Comparison of ENCODE assay signal across 20 cellular contexts in the genomic region with DNA sequence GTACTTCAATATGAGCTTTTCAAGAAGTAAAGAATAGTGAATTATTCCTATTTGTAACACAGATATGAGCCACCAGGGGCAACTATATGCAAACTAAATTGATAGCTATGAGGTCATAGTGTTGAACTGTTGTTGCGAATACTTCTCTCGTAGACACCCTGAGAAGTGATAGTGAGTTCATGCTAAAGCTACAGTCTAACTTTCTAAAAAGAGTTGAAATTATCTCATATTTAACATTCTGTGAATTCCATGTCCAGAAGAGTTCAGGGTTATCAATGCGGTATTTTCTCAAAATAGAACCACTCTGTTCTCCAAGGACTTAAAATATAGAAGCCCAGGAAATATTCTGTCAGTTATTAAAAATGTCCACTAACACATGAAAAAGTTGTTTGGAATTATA.
DNase-seq lines count a peak whose midpoint lies in the region; ATAC-seq and TF ChIP-seq lines count a peak whose summit lies in the region.
"Had no signal": no experiment of that assay in that cellular context is flagged by ENCODE, and none has a peak within 500 bp of the region (broad histone marks: within the 10 kb centered on the region; RNA-seq: fewer than 3 reads in every experiment).

No MANE protein-coding gene starts in this region.

- no peak overlapping the region for H3K9ac ChIP-seq in liver (ENCODE audit: low read depth in 1 of 2, low read length in 2 of 2)
- H3K9ac ChIP-seq: BLaER1, GM23248 had no signal

- H3K27me3 ChIP-seq in liver (ENCODE audit: control insufficient read depth in 4 of 4, insufficient read depth in 4 of 4, low read length in 3 of 4) (peaks cover 0 to 4% (median 0%) of the 10 kb centered on the region in 4 donors), right lobe of liver (no peaks in the 10 kb centered on the region), foreskin keratinocyte (no peaks in the 10 kb centered on the region)
- H3K27me3 ChIP-seq: BLaER1 had no signal

- peaks cover 8% of the 10 kb centered on the region for H3K27me3 Mint-ChIP-seq in chondrocyte (ENCODE audit: low read depth)
- H3K27me3 Mint-ChIP-seq: B cell; CD4-positive, CD25-positive, alpha-beta regulatory T cell had no signal

- H3K4me3 ChIP-seq in liver (ENCODE audit: low read depth in 1 of 3, low read length in 3 of 3) (no peak overlapping the region), right lobe of liver (no peak overlapping the region), fibroblast of pulmonary artery (replicated peaks; ENCODE audit: low read depth, low read length) (no peak overlapping the region)
- H3K4me3 ChIP-seq: BLaER1, GM23248 had no signal

- no peak overlapping the region for H3K27ac ChIP-seq in liver (ENCODE audit: low read depth in 1 of 2, low read length in 2 of 2)
- no peak overlapping the region for H3K27ac ChIP-seq in right lobe of liver
- no peak overlapping the region for H3K27ac ChIP-seq in foreskin keratinocyte
- H3K27ac ChIP-seq: 22Rv1, BLaER1, C4-2B, GM23248 had no signal

- ATAC-seq in right lobe of liver (no peak), foreskin keratinocyte (no peak)
- ATAC-seq: CD8-positive, alpha-beta T cell; HCT116 had no signal

- peak in 1 of 2 donors; percentile 18 for TF ChIP-seq RAD21 in liver (IDR thresholded peaks at IDR 0.05)

- intact Hi-C loops in right lobe of liver (cut with DNase I), result no loop called here

- H3K4me1 ChIP-seq in liver (ENCODE audit: control insufficient read depth in 4 of 4, insufficient read depth in 4 of 4, low read length in 3 of 4) (no peaks in the 10 kb centered on the region), right lobe of liver (no peaks in the 10 kb centered on the region), foreskin keratinocyte (no peaks in the 10 kb centered on the region)
- H3K4me1 ChIP-seq: BLaER1, Caco-2 had no signal

- H3K36me3 ChIP-seq in liver (ENCODE audit: control insufficient read depth in 4 of 4, insufficient read depth in 3 of 4, low read depth in 1 of 4, low read length in 3 of 4) (no peaks in the 10 kb centered on the region), right lobe of liver (no peaks in the 10 kb centered on the region)
- H3K36me3 ChIP-seq: BLaER1 had no signal

- peak overlapping the region; percentile 19 for H3K27ac Mint-ChIP-seq in chondrocyte (ENCODE audit: unreplicated experiment)
- H3K27ac Mint-ChIP-seq: B cell; CD4-positive, CD25-positive, alpha-beta regulatory T cell; CD8-positive, alpha-beta T cell; H9 had no signal

- no peak for DNase-seq in right lobe of liver
- DNase-seq in chondrocyte (ENCODE audit: low spot score), result no peak
- DNase-seq in fibroblast of pulmonary artery (ENCODE audit: low read depth), result peak; percentile 32
- DNase-seq in activated CD4-positive, alpha-beta T cell treated with anti-CD3 and anti-CD28 coated beads, Interleukin-2, amount 50 U/mL, for 4 hours, result no peak
- no peak for DNase-seq in NCI-H526 (lab: John Stamatoyannopoulos, UW)
- no peak for DNase-seq in foreskin keratinocyte
- no peak for DNase-seq in stimulated activated CD4-positive, alpha-beta T cell treated with anti-CD3 and anti-CD28 coated beads, Interleukin-2, amount 100 ng/mL, for 24 hours
- DNase-seq: Caco-2; CD4-positive, CD25-positive, alpha-beta regulatory T cell; CD8-positive, alpha-beta T cell; DMS153; DND-41; GM23248; H9 had no signal

- H3K9me3 ChIP-seq in liver (ENCODE audit: control insufficient read depth in 4 of 4, low read length in 3 of 4), result no peaks in the 10 kb centered on the region
- no peaks in the 10 kb centered on the region for H3K9me3 ChIP-seq in right lobe of liver

- TF ChIP-seq POLR2A in right lobe of liver (IDR thresholded peaks at IDR 0.05), result no peak

- H3K4me1 Mint-ChIP-seq in chondrocyte (ENCODE audit: low read depth), result peaks cover 27% of the 10 kb centered on the region
- H3K4me1 Mint-ChIP-seq: B cell; CD4-positive, CD25-positive, alpha-beta regulatory T cell; H9 had no signal

- TF ChIP-seq CTCF in liver (IDR thresholded peaks at IDR 0.05; ENCODE audit: low read depth, low read length, missing input control), result no peak
- TF ChIP-seq CTCF in right lobe of liver (IDR thresholded peaks at IDR 0.05), result no peak
- peak; percentile 17 for TF ChIP-seq CTCF in chondrocyte (IDR thresholded peaks at IDR 0.05)
- TF ChIP-seq CTCF in fibroblast of pulmonary artery (IDR thresholded peaks at IDR 0.05; ENCODE audit: low read length, missing control alignments), result no peak
- TF ChIP-seq CTCF in foreskin keratinocyte (conservative IDR thresholded peaks at IDR 0.05), result no peak

- no peak overlapping the region for H3K4me3 Mint-ChIP-seq in chondrocyte (ENCODE audit: unreplicated experiment)
- H3K4me3 Mint-ChIP-seq: B cell; CD4-positive, CD25-positive, alpha-beta regulatory T cell; CD8-positive, alpha-beta T cell; H9 had no signal

- no peaks in the 10 kb centered on the region for H3K36me3 Mint-ChIP-seq in chondrocyte (ENCODE audit: low read depth)
- H3K36me3 Mint-ChIP-seq: CD4-positive, CD25-positive, alpha-beta regulatory T cell; CD8-positive, alpha-beta T cell had no signal

- WGBS in liver, result 81% methylated on average over 3 of the region's 3 CpGs
- WGBS in right lobe of liver (ENCODE audit: insufficient coverage, low coverage, low lambda C conversion rate, missing lambda C conversion rate), result 56% methylated on average over 3 of the region's 3 CpGs

- peaks cover 8% of the 10 kb centered on the region for H3K9me3 Mint-ChIP-seq in chondrocyte (ENCODE audit: low read depth)

TF ChIP-seq in liver, 16 proteins besides CTCF, POLR2A, EP300 and RAD21:
- TF ChIP-seq NR2F2 (IDR thresholded peaks at IDR 0.05), result peak; percentile 63
- peak in 1 of 2 donors; percentile 8 for TF ChIP-seq RXRA (IDR thresholded peaks at IDR 0.05)
- no peak for TF ChIP-seq YY1 (IDR thresholded peaks at IDR 0.05)
TF ChIP-seq in liver: peak in this region for 2.
